In genomic region chr13:25764378-25764777, GRCh38 we compare ENCODE assay signal across 20 cellular contexts.
DNase-seq lines count a peak whose midpoint lies in the region; ATAC-seq, FAIRE-seq and TF ChIP-seq lines count a peak whose summit lies in the region.
"Had no signal": no experiment of that assay in that cellular context is flagged by ENCODE, and none has a peak within 500 bp of the region (broad histone marks: within the 10 kb centered on the region; RNA-seq: fewer than 3 reads in every experiment).

No MANE protein-coding gene starts in this region.

- H2BK5ac ChIP-seq in H1 (ENCODE audit: low read depth, low read length) (no peak overlapping the region), mesendoderm (ENCODE audit: low read length) (no peak overlapping the region)

- H3K27ac ChIP-seq in H1 (ENCODE audit: low read depth, low read length) = no peak overlapping the region
- no peak overlapping the region for H3K27ac ChIP-seq in mesendoderm (ENCODE audit: low read depth, low read length)

- H2BK15ac ChIP-seq in H1 (ENCODE audit: low read length) (no peak overlapping the region), mesendoderm (replicated peaks; ENCODE audit: low read depth) (no peak overlapping the region)

- peaks cover 0 to 2% of the 10 kb centered on the region in 2 experiments; a peak in 1 of 4 replicates for H3K9me3 ChIP-seq in H1 (ENCODE audit: insufficient read depth in 2 of 2, low read depth in 1 of 2, low read length in 1 of 2)

- H3K4me3 ChIP-seq in H1 (ENCODE audit: extremely low read depth in 1 of 4, insufficient read depth in 2 of 4, low read depth in 3 of 4, low read length in 4 of 4) = no peak overlapping the region
- no peak overlapping the region for H3K4me3 ChIP-seq in mesendoderm (ENCODE audit: low read length)
- H3K4me3 ChIP-seq: GM12878 had no signal

- H2BK12ac ChIP-seq in H1 (ENCODE audit: low read depth, low read length) = no peak overlapping the region

- H2AFZ ChIP-seq in H1 (ENCODE audit: low read length) = no peak overlapping the region

- H3K36me3 Mint-ChIP-seq in activated T-cell treated with anti-CD3 and anti-CD28 coated beads, Interleukin-2, amount 50 U/mL, for 72 hours (ENCODE audit: insufficient read depth in 2 of 2) = peaks cover 0 to 6% of the 10 kb centered on the region in 2 donors
- H3K36me3 Mint-ChIP-seq in activated T-cell treated with anti-CD3 and anti-CD28 coated beads, Interleukin-2, amount 50 U/mL, for 24 hours (ENCODE audit: low read depth) = no peaks in the 10 kb centered on the region
- 0 out of 2 replicates have a peak, but pooled peaks cover 3% of the 10 kb centered on the region for H3K36me3 Mint-ChIP-seq in WTC11
- no peaks in the 10 kb centered on the region for H3K36me3 Mint-ChIP-seq in stimulated activated naive B cell treated with anti-CD40 and anti-IgM and Interleukin-4, amounts not matched to agents 10 μg/mL and 1 μg/mL and 100 μg/mL, for 72 hours
- H3K36me3 Mint-ChIP-seq: CD4-positive, CD25-positive, alpha-beta regulatory T cell; CD8-positive, alpha-beta memory T cell; IgD-negative memory B cell had no signal

- H3K36me3 ChIP-seq in H1 (ENCODE audit: control insufficient read depth in 2 of 4, insufficient read depth in 4 of 4, low read length in 3 of 4) (no peaks in the 10 kb centered on the region; a peak in 1 of 8 replicates), mesendoderm (ENCODE audit: control insufficient read depth, insufficient read depth, low read length) (no peaks in the 10 kb centered on the region)

- H2BK120ac ChIP-seq in H1 (replicated peaks; ENCODE audit: low read depth, low read length) = no peak overlapping the region
- no peak overlapping the region for H2BK120ac ChIP-seq in mesendoderm (ENCODE audit: low read depth, low read length)

- no peak overlapping the region for H3K23ac ChIP-seq in H1 (ENCODE audit: insufficient read length)
- H3K23ac ChIP-seq in mesendoderm (ENCODE audit: low read length) = no peak overlapping the region

- H4K8ac ChIP-seq in H1 (ENCODE audit: extremely low read depth, insufficient read depth, low read length) (no peak overlapping the region), mesendoderm (ENCODE audit: low read depth, low read length) (no peak overlapping the region)

- no peak for TF ChIP-seq RAD21 in H1 (IDR thresholded peaks at IDR 0.05 in 1 of 2, conservative IDR thresholded peaks at IDR 0.05 in 1 of 2; ENCODE audit: low read depth in 2 of 2, low read length in 2 of 2)

- H3K56ac ChIP-seq in H1 (replicated peaks; ENCODE audit: insufficient read length, low read depth, low read length) = no peak overlapping the region
- H3K56ac ChIP-seq in mesendoderm (ENCODE audit: low read length) = no peak overlapping the region

- H3K79me1 ChIP-seq in H1 (ENCODE audit: low read depth, low read length) (no peaks in the 10 kb centered on the region), mesendoderm (ENCODE audit: low read length) (no peaks in the 10 kb centered on the region)

- DNase-seq in activated T-cell treated with anti-CD3 and anti-CD28 coated beads, Interleukin-2, amount 50 U/mL, for 72 hours = no peak
- no peak for DNase-seq in activated T-cell treated with anti-CD3 and anti-CD28 coated beads, Interleukin-2, amount 50 U/mL, for 24 hours
- DNase-seq in WTC11 (ENCODE audit: low spot score) = peak; percentile 41
- no peak for DNase-seq in H1 (ENCODE audit: low read depth in 1 of 2, low spot score in 2 of 2)
- DNase-seq in mesendoderm = peak; percentile 40
- DNase-seq in stimulated activated naive B cell treated with anti-CD40 and anti-IgM and Interleukin-4, amounts not matched to agents 10 μg/mL and 1 μg/mL and 100 μg/mL, for 72 hours = no peak
- DNase-seq: C1 segment of cervical spinal cord; CD4-positive, CD25-positive, alpha-beta regulatory T cell; CD8-positive, alpha-beta memory T cell; COR-L47; DMS 273 treated with DMSO at 0.1 percent for 48 hours; DMS53; DND-41; EL; HCEC 1CT had no signal

- H3K4me2 ChIP-seq in H1 (ENCODE audit: insufficient read depth in 1 of 2, low read depth in 2 of 2, low read length in 2 of 2) (no peak overlapping the region), mesendoderm (ENCODE audit: low read length) (no peak overlapping the region)

- H3K4me3 Mint-ChIP-seq in activated T-cell treated with anti-CD3 and anti-CD28 coated beads, Interleukin-2, amount 50 U/mL, for 72 hours = no peak overlapping the region
- no peak overlapping the region for H3K4me3 Mint-ChIP-seq in activated T-cell treated with anti-CD3 and anti-CD28 coated beads, Interleukin-2, amount 50 U/mL, for 24 hours
- no peak overlapping the region for H3K4me3 Mint-ChIP-seq in WTC11
- H3K4me3 Mint-ChIP-seq in stimulated activated naive B cell treated with anti-CD40 and anti-IgM and Interleukin-4, amounts not matched to agents 10 μg/mL and 1 μg/mL and 100 μg/mL, for 72 hours = no peak overlapping the region
- H3K4me3 Mint-ChIP-seq: B cell; CD4-positive, CD25-positive, alpha-beta regulatory T cell; CD8-positive, alpha-beta memory T cell; IgD-negative memory B cell had no signal

- H2AK5ac ChIP-seq in H1 (ENCODE audit: low read depth, low read length) = no peak overlapping the region
- no peak overlapping the region for H2AK5ac ChIP-seq in mesendoderm (ENCODE audit: low read length)

- CTCF ChIA-PET in WTC11 (lab: Charles Lee) (interaction anchor here (1.3 kb wide), 3 partner anchors 37 to 333 kb away, joined by 3 read pairs; no protein-coding TSS in a partner anchor), H1 (lab: Charles Lee; ENCODE audit: partially characterized antibody) (interaction anchor here (0.6 to 1.4 kb wide), 4 partner anchors 10 to 310 kb away, joined by 3 to 4 read pairs (median 3); no protein-coding TSS in a partner anchor)

- ATAC-seq in activated T-cell treated with anti-CD3 and anti-CD28 coated beads, Interleukin-2, amount 50 U/mL, for 72 hours (replicated peaks in 1 of 2) = no peak
- ATAC-seq in WTC11 (peak; percentile 66), HG03175 (IDR thresholded peaks at IDR 0.05; ENCODE audit: unreplicated experiment) (no peak)
- no peak for ATAC-seq in stimulated activated naive B cell treated with anti-CD40 and anti-IgM and Interleukin-4, amounts not matched to agents 10 μg/mL and 1 μg/mL and 100 μg/mL, for 72 hours (replicated peaks)
- ATAC-seq: GM12878, HepG2 had no signal

- H4K91ac ChIP-seq in H1 (replicated peaks; ENCODE audit: insufficient read length, low read length) = no peak overlapping the region

- peaks cover 2 to 5% (median 4%) of the 10 kb centered on the region in 4 experiments for H3K4me1 ChIP-seq in H1 (replicated peaks in 1 of 4; ENCODE audit: control insufficient read depth in 3 of 4, insufficient read depth in 4 of 4, low read length in 3 of 4)
- H3K4me1 ChIP-seq in mesendoderm (ENCODE audit: control insufficient read depth, low read depth, low read length) = no peaks in the 10 kb centered on the region

- H3K27me3 Mint-ChIP-seq in activated T-cell treated with anti-CD3 and anti-CD28 coated beads, Interleukin-2, amount 50 U/mL, for 72 hours (ENCODE audit: low read depth) = no peaks in the 10 kb centered on the region
- no peaks in the 10 kb centered on the region for H3K27me3 Mint-ChIP-seq in activated T-cell treated with anti-CD3 and anti-CD28 coated beads, Interleukin-2, amount 50 U/mL, for 24 hours
- no peaks in the 10 kb centered on the region for H3K27me3 Mint-ChIP-seq in WTC11 (ENCODE audit: low read depth)
- no peaks in the 10 kb centered on the region for H3K27me3 Mint-ChIP-seq in stimulated activated naive B cell treated with anti-CD40 and anti-IgM and Interleukin-4, amounts not matched to agents 10 μg/mL and 1 μg/mL and 100 μg/mL, for 72 hours
- H3K27me3 Mint-ChIP-seq: B cell; CD4-positive, CD25-positive, alpha-beta regulatory T cell; CD8-positive, alpha-beta memory T cell had no signal

- no peaks in the 10 kb centered on the region for H3K23me2 ChIP-seq in H1 (ENCODE audit: low read depth, low read length)

- peak overlapping the region; percentile 80 for H3K27ac Mint-ChIP-seq in activated T-cell treated with anti-CD3 and anti-CD28 coated beads, Interleukin-2, amount 50 U/mL, for 72 hours
- no peak overlapping the region for H3K27ac Mint-ChIP-seq in activated T-cell treated with anti-CD3 and anti-CD28 coated beads, Interleukin-2, amount 50 U/mL, for 24 hours
- H3K27ac Mint-ChIP-seq in WTC11 = no peak overlapping the region
- no peak overlapping the region for H3K27ac Mint-ChIP-seq in stimulated activated naive B cell treated with anti-CD40 and anti-IgM and Interleukin-4, amounts not matched to agents 10 μg/mL and 1 μg/mL and 100 μg/mL, for 72 hours
- H3K27ac Mint-ChIP-seq: B cell; CD4-positive, CD25-positive, alpha-beta regulatory T cell; CD8-positive, alpha-beta memory T cell; IgD-negative memory B cell had no signal

- peaks cover 28% of the 10 kb centered on the region for H3K4me1 Mint-ChIP-seq in activated T-cell treated with anti-CD3 and anti-CD28 coated beads, Interleukin-2, amount 50 U/mL, for 72 hours (ENCODE audit: low read depth)
- H3K4me1 Mint-ChIP-seq in activated T-cell treated with anti-CD3 and anti-CD28 coated beads, Interleukin-2, amount 50 U/mL, for 24 hours (ENCODE audit: low read depth) = peaks cover 23% of the 10 kb centered on the region
- peaks cover 21% of the 10 kb centered on the region for H3K4me1 Mint-ChIP-seq in WTC11
- H3K4me1 Mint-ChIP-seq in stimulated activated naive B cell treated with anti-CD40 and anti-IgM and Interleukin-4, amounts not matched to agents 10 μg/mL and 1 μg/mL and 100 μg/mL, for 72 hours = no peaks in the 10 kb centered on the region
- H3K4me1 Mint-ChIP-seq: B cell had no signal

- peaks cover 0 to 1% (median 0%) of the 10 kb centered on the region in 4 experiments; a peak in 1 of 7 replicates for H3K27me3 ChIP-seq in H1 (replicated peaks in 1 of 4; ENCODE audit: control insufficient read depth in 3 of 4, extremely low read depth in 1 of 4, insufficient read depth in 3 of 4, low read length in 3 of 4)
- H3K27me3 ChIP-seq in mesendoderm (ENCODE audit: insufficient read depth, low read length, poor library complexity) = no peaks in the 10 kb centered on the region

- no peak overlapping the region for H3K4ac ChIP-seq in H1 (replicated peaks; ENCODE audit: insufficient read length, low read depth, low read length)
- H3K4ac ChIP-seq in mesendoderm (ENCODE audit: low read depth, low read length) = no peak overlapping the region

- H3K79me2 ChIP-seq in H1 (ENCODE audit: control insufficient read depth in 1 of 2, insufficient read depth in 2 of 2, low read length in 2 of 2) = no peaks in the 10 kb centered on the region
- H3K79me2 ChIP-seq in mesendoderm (ENCODE audit: control insufficient read depth, insufficient read depth, low read length) = no peaks in the 10 kb centered on the region

- peak; percentile 55 for FAIRE-seq in H1 (lab: Jason Lieb, UNC)
- FAIRE-seq: GM12878, HepG2 had no signal

- H3K14ac ChIP-seq in H1 (ENCODE audit: insufficient read length) = no peak overlapping the region

- no peaks in the 10 kb centered on the region for H4K20me1 ChIP-seq in H1 (replicated peaks in 1 of 2; ENCODE audit: control insufficient read depth in 1 of 2, insufficient read depth in 2 of 2, low read length in 2 of 2)

- TF ChIP-seq POLR2A in H1 (IDR thresholded peaks at IDR 0.05; ENCODE audit: control extremely low read depth in 1 of 2, low read depth in 2 of 2, low read length in 2 of 2) = no peak

- no peak overlapping the region for H2BK20ac ChIP-seq in H1 (ENCODE audit: low read length)

- H3K9ac ChIP-seq in H1 (replicated peaks in 1 of 4; ENCODE audit: extremely low read depth in 1 of 4, low read depth in 3 of 4, low read length in 3 of 4) = no peak overlapping the region
- no peak overlapping the region for H3K9ac ChIP-seq in mesendoderm (ENCODE audit: low read length)

- H3K9me3 Mint-ChIP-seq in activated T-cell treated with anti-CD3 and anti-CD28 coated beads, Interleukin-2, amount 50 U/mL, for 72 hours = peaks cover 4 to 6% of the 10 kb centered on the region in 2 donors
- H3K9me3 Mint-ChIP-seq in activated T-cell treated with anti-CD3 and anti-CD28 coated beads, Interleukin-2, amount 50 U/mL, for 24 hours = peaks cover 8% of the 10 kb centered on the region
- H3K9me3 Mint-ChIP-seq in WTC11 = peaks cover 18% of the 10 kb centered on the region
- peaks cover 0 to 4% of the 10 kb centered on the region in 2 donors for H3K9me3 Mint-ChIP-seq in stimulated activated naive B cell treated with anti-CD40 and anti-IgM and Interleukin-4, amounts not matched to agents 10 μg/mL and 1 μg/mL and 100 μg/mL, for 72 hours
- H3K9me3 Mint-ChIP-seq: CD4-positive, CD25-positive, alpha-beta regulatory T cell had no signal

- TF ChIP-seq EP300 in H1 (IDR thresholded peaks at IDR 0.05; ENCODE audit: borderline replicate concordance in 1 of 2, low read depth in 2 of 2, low read length in 2 of 2) = no peak

- no peak for TF ChIP-seq CTCF in WTC11 (IDR thresholded peaks at IDR 0.05)
- no peak for TF ChIP-seq CTCF in H1 (IDR thresholded peaks at IDR 0.05; ENCODE audit: control extremely low read depth in 1 of 3, insufficient read depth in 1 of 3, low read depth in 1 of 3, low read length in 3 of 3)

- H4K5ac ChIP-seq in H1 (ENCODE audit: insufficient read length, low read depth, low read length) (no peak overlapping the region), mesendoderm (ENCODE audit: low read length) (no peak overlapping the region)

- H3K18ac ChIP-seq in H1 (ENCODE audit: extremely low read depth, low read length) (no peak overlapping the region), mesendoderm (ENCODE audit: low read length) (no peak overlapping the region)

- POLR2A ChIA-PET in WTC11 (lab: Charles Lee) = no interaction called here
- POLR2A ChIA-PET in H1 (lab: Charles Lee; ENCODE audit: partially characterized antibody) = interaction anchor here (0.6 kb wide), 1 partner anchor 9 kb away, joined by 3 read pairs; no protein-coding TSS in a partner anchor

- 72% methylated on average over 4 of the region's 4 CpGs; no CpG with 5 or more reads in 1 of the 2 experiments for WGBS in H1 (ENCODE audit: extremely low coverage in 1 of 2, insufficient coverage in 1 of 2, insufficient read length in 1 of 2, insufficient replicate concordance in 2 of 2, low coverage in 1 of 2, low lambda C conversion rate in 2 of 2, missing lambda C conversion rate in 1 of 2), 2 experiments
- WGBS in mesendoderm (ENCODE audit: extremely low coverage, insufficient coverage, low lambda C conversion rate) = no CpG with 5 or more reads among the region's 4 CpGs

Comparison
In these comparisons a context has a peak if more than half of its experiments do, and no peak if none do; other contexts are left out.
1. DNase-seq: peak in WTC11 (single experiment) and mesendoderm (single experiment); none in activated T-cell treated with anti-CD3 and anti-CD28 coated beads, Interleukin-2, amount 50 U/mL, for 72 hours (0 of 2), activated T-cell treated with anti-CD3 and anti-CD28 coated beads, Interleukin-2, amount 50 U/mL, for 24 hours (single experiment), H1 (0 of 2) and stimulated activated naive B cell treated with anti-CD40 and anti-IgM and Interleukin-4, amounts not matched to agents 10 μg/mL and 1 μg/mL and 100 μg/mL, for 72 hours (single experiment).